1 cellular context compared by ENCODE assay signal in genomic region chr10:102876747-102877153, GRCh38.
A peak's percentile ranks its signal among the peaks of the same experiment; 100 is the strongest.
TF ChIP-seq lines count a peak whose summit lies in the region.

No MANE protein-coding gene starts in this region.

TF ChIP-seq in HepG2, 621 proteins besides CTCF, POLR2A, EP300 and RAD21 (continued from another document and continues in another):
- TF ChIP-seq ZBTB34 (CRISPR knock-in tag; IDR thresholded peaks at IDR 0.05) = no peak
- no peak for TF ChIP-seq ZNF839 (CRISPR knock-in tag; IDR thresholded peaks at IDR 0.05; ENCODE audit: borderline replicate concordance)
- peak; percentile 90 for TF ChIP-seq MIXL1 (CRISPR knock-in tag; IDR thresholded peaks at IDR 0.05)
- TF ChIP-seq ZNF660 (CRISPR knock-in tag; IDR thresholded peaks at IDR 0.05; ENCODE audit: borderline replicate concordance, low read depth) = no peak
- TF ChIP-seq ZUFSP (CRISPR knock-in tag; IDR thresholded peaks at IDR 0.05; ENCODE audit: borderline replicate concordance) = no peak
- TF ChIP-seq HBP1 (CRISPR knock-in tag; IDR thresholded peaks at IDR 0.05; ENCODE audit: low read depth) = no peak
- no peak for TF ChIP-seq THAP7 (CRISPR knock-in tag; IDR thresholded peaks at IDR 0.05)
- no peak for TF ChIP-seq ZNF180 (CRISPR knock-in tag; IDR thresholded peaks at IDR 0.05; ENCODE audit: borderline replicate concordance, low read depth)
- no peak for TF ChIP-seq CSRNP1 (CRISPR knock-in tag; IDR thresholded peaks at IDR 0.05)
- TF ChIP-seq ZNF737 (CRISPR knock-in tag; IDR thresholded peaks at IDR 0.05; ENCODE audit: borderline replicate concordance) = no peak
- TF ChIP-seq SATB2 (CRISPR knock-in tag; IDR thresholded peaks at IDR 0.05) = no peak
- TF ChIP-seq RFX5 (IDR thresholded peaks at IDR 0.05; ENCODE audit: low read depth, low read length) = no peak
- TF ChIP-seq ZNF431 (CRISPR knock-in tag; IDR thresholded peaks at IDR 0.05; ENCODE audit: borderline replicate concordance, low read depth) = no peak
- TF ChIP-seq TFAP4 (IDR thresholded peaks at IDR 0.05; ENCODE audit: borderline replicate concordance, low read depth) = no peak
- no peak for TF ChIP-seq EHMT2 (IDR thresholded peaks at IDR 0.05; ENCODE audit: borderline replicate concordance, low read depth, low read length)
- TF ChIP-seq MTA3 (CRISPR knock-in tag; IDR thresholded peaks at IDR 0.05) = no peak
- no peak for TF ChIP-seq ZNF20 (CRISPR knock-in tag; IDR thresholded peaks at IDR 0.05)
- no peak for TF ChIP-seq IRF2 (CRISPR knock-in tag; IDR thresholded peaks at IDR 0.05)
- no peak for TF ChIP-seq ZNF253 (CRISPR knock-in tag; IDR thresholded peaks at IDR 0.05; ENCODE audit: borderline replicate concordance)
- TF ChIP-seq HMGA1 (CRISPR knock-in tag; conservative IDR thresholded peaks at IDR 0.05) = no peak
- TF ChIP-seq MAZ (IDR thresholded peaks at IDR 0.05; ENCODE audit: borderline replicate concordance, low read depth, low read length) = no peak
- no peak for TF ChIP-seq MAZ (CRISPR knock-in tag; IDR thresholded peaks at IDR 0.05; ENCODE audit: low read depth)
- no peak for TF ChIP-seq E2F2 (CRISPR knock-in tag; IDR thresholded peaks at IDR 0.05; ENCODE audit: borderline replicate concordance)
- TF ChIP-seq GABPA (IDR thresholded peaks at IDR 0.05; ENCODE audit: low read depth, low read length) = no peak
- TF ChIP-seq GABPA (CRISPR knock-in tag; IDR thresholded peaks at IDR 0.05; ENCODE audit: low read depth) = 0 out of 2 replicates have a peak, but pooled peaks have one; percentile 12
- no peak for TF ChIP-seq PCBP2 (optimal IDR thresholded peaks at IDR 0.05; ENCODE audit: low read depth, low read length, poor library complexity, severe bottlenecking)
- TF ChIP-seq HES4 (CRISPR knock-in tag; IDR thresholded peaks at IDR 0.05; ENCODE audit: borderline replicate concordance) = no peak
- TF ChIP-seq E2F5 (CRISPR knock-in tag; conservative IDR thresholded peaks at IDR 0.05) = no peak
- no peak for TF ChIP-seq MTERF4 (CRISPR knock-in tag; IDR thresholded peaks at IDR 0.05)
- peak; percentile 69 for TF ChIP-seq ZNF362 (CRISPR knock-in tag; IDR thresholded peaks at IDR 0.05; ENCODE audit: borderline replicate concordance)
- no peak; the same call in 1 of the 2 replicates for TF ChIP-seq ATF1 (CRISPR knock-in tag; IDR thresholded peaks at IDR 0.05)
- TF ChIP-seq RARA (CRISPR knock-in tag; IDR thresholded peaks at IDR 0.05) = 0 out of 2 replicates have a peak, but pooled peaks have one; percentile 26
- TF ChIP-seq SAP130 (CRISPR knock-in tag; IDR thresholded peaks at IDR 0.05; ENCODE audit: low read depth) = no peak
- TF ChIP-seq SOX13 (IDR thresholded peaks at IDR 0.05) = no peak
- TF ChIP-seq SOX13 (CRISPR knock-in tag; conservative IDR thresholded peaks at IDR 0.05 in 1 of 2, IDR thresholded peaks at IDR 0.05 in 1 of 2) = peak in 1 of 2 experiments; percentile 75; a peak in 2 of 4 replicates
- TF ChIP-seq ZNF589 (CRISPR knock-in tag; conservative IDR thresholded peaks at IDR 0.05) = no peak
- TF ChIP-seq TBX3 (IDR thresholded peaks at IDR 0.05; ENCODE audit: borderline replicate concordance) = 0 out of 2 replicates have a peak, but pooled peaks have one; percentile 13
- no peak for TF ChIP-seq ZNF263 (CRISPR knock-in tag; IDR thresholded peaks at IDR 0.05)
- TF ChIP-seq ZNF24 (IDR thresholded peaks at IDR 0.05) = no peak
- no peak for TF ChIP-seq ZSCAN9 (CRISPR knock-in tag; IDR thresholded peaks at IDR 0.05; ENCODE audit: borderline replicate concordance)
- TF ChIP-seq TOE1 (CRISPR knock-in tag; IDR thresholded peaks at IDR 0.05) = no peak
- TF ChIP-seq ZNF777 (CRISPR knock-in tag; IDR thresholded peaks at IDR 0.05) = no peak
- TF ChIP-seq ZNF761 (CRISPR knock-in tag; conservative IDR thresholded peaks at IDR 0.05) = no peak
- TF ChIP-seq POLR2AphosphoS5 (IDR thresholded peaks at IDR 0.05; ENCODE audit: low read depth, low read length) = no peak
- TF ChIP-seq ATF7 (IDR thresholded peaks at IDR 0.05) = no peak
- TF ChIP-seq ATF7 (CRISPR knock-in tag; IDR thresholded peaks at IDR 0.05) = no peak
- no peak for TF ChIP-seq ZNF230 (CRISPR knock-in tag; IDR thresholded peaks at IDR 0.05)
- no peak for TF ChIP-seq ZNF790 (CRISPR knock-in tag; IDR thresholded peaks at IDR 0.05; ENCODE audit: borderline replicate concordance)
- TF ChIP-seq PLSCR1 (CRISPR knock-in tag; IDR thresholded peaks at IDR 0.05; ENCODE audit: borderline replicate concordance) = no peak
- no peak for TF ChIP-seq ZBTB1 (CRISPR knock-in tag; IDR thresholded peaks at IDR 0.05; ENCODE audit: borderline replicate concordance)
- TF ChIP-seq NONO (IDR thresholded peaks at IDR 0.05) = no peak
- TF ChIP-seq NONO (CRISPR knock-in tag; conservative IDR thresholded peaks at IDR 0.05) = 0 out of 2 replicates have a peak, but pooled peaks have one; percentile 39
- no peak for TF ChIP-seq KMT2B (CRISPR knock-in tag; IDR thresholded peaks at IDR 0.05)
- no peak for TF ChIP-seq ATF4 (CRISPR knock-in tag; IDR thresholded peaks at IDR 0.05)
- TF ChIP-seq AHR (CRISPR knock-in tag; IDR thresholded peaks at IDR 0.05) = no peak
- TF ChIP-seq ZNF780A (CRISPR knock-in tag; IDR thresholded peaks at IDR 0.05) = no peak
- TF ChIP-seq ZNF350 (CRISPR knock-in tag; IDR thresholded peaks at IDR 0.05; ENCODE audit: borderline replicate concordance, low read depth) = no peak
- no peak for TF ChIP-seq TRIM24 (CRISPR knock-in tag; IDR thresholded peaks at IDR 0.05)
- no peak for TF ChIP-seq LBX2 (CRISPR knock-in tag; IDR thresholded peaks at IDR 0.05; ENCODE audit: borderline replicate concordance)
